8 cellular contexts compared by ENCODE assay signal in the genomic region with DNA sequence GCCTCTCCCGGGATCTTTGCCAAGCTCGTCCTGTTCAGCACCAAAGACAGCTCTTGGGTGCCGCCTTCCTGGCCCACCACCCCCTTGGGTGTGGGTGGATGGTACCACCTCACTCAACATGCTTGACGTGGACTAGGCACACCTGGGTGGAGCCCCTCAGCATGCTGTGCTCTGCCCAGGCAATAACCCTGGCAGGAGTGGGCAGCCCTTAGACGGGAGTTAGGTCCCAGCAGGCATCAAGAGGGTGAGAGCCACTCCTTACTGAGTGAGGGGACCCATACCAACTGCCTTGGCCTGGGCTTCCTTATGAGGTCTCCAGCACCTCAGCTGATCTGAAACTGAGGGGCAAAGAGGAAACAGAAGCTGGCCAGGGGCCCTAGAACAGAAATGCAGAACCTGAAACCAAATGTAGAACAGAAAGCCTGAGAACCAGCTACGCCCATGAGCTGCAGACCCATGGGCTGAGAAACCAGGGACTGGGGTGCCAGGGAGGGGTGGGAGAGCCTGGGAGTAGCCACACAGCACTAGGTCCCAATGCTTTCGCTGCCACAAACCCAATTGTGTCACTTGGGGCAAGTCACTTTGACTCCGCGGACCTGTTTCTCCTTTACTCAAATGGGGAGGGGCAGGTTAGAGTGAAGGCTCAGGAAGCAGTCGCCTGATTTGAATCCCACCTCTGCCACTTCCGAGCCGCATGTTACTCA. TPM values are rescaled to one million over a fixed set of nuclear protein-coding genes. Genes with fewer than 3 reads are reported as not detected.
DNase-seq lines count a peak whose midpoint lies in the region; ATAC-seq and TF ChIP-seq lines count a peak whose summit lies in the region.

No MANE protein-coding gene starts in this region.

- H3K4me3 ChIP-seq in coronary artery: peak overlapping the region; percentile 56

- no peaks in the 10 kb centered on the region for H3K27me3 Mint-ChIP-seq in activated CD4-positive, alpha-beta T cell treated with anti-CD3 and anti-CD28 coated beads for 36 hours

- H3K27ac Mint-ChIP-seq in activated CD4-positive, alpha-beta T cell treated with anti-CD3 and anti-CD28 coated beads for 36 hours: no peak overlapping the region

- ATAC-seq in GM18502 (IDR thresholded peaks at IDR 0.05; ENCODE audit: poor library complexity, unreplicated experiment) (peak; percentile 53), HG03354 (IDR thresholded peaks at IDR 0.05; ENCODE audit: poor library complexity, severe bottlenecking, unreplicated experiment) (peak; percentile 37), HG03095 (IDR thresholded peaks at IDR 0.05; ENCODE audit: unreplicated experiment) (no peak)
- no peak for ATAC-seq in activated CD4-positive, CD25-positive, alpha-beta regulatory T cell treated with anti-CD3 and anti-CD28 coated beads, Interleukin-2, amount 50 U/mL, for 24 hours
- ATAC-seq in activated CD4-positive, alpha-beta T cell treated with anti-CD3 and anti-CD28 coated beads for 36 hours: no peak

- peak overlapping the region in 1 of 2 donors; percentile 71 for H3K27ac ChIP-seq in coronary artery

- H3K9me3 Mint-ChIP-seq in activated CD4-positive, alpha-beta T cell treated with anti-CD3 and anti-CD28 coated beads for 36 hours (ENCODE audit: low read depth): no peaks in the 10 kb centered on the region

- intact Hi-C loops in activated CD4-positive, alpha-beta T cell treated with anti-CD3 and anti-CD28 coated beads for 36 hours (cut with DNase I, micrococcal nuclease): no loop called here

- TF ChIP-seq CTCF in coronary artery (IDR thresholded peaks at IDR 0.05): no peak

- no peaks in the 10 kb centered on the region for H3K36me3 Mint-ChIP-seq in activated CD4-positive, alpha-beta T cell treated with anti-CD3 and anti-CD28 coated beads for 36 hours (ENCODE audit: low read depth)

- DNase-seq in coronary artery (ENCODE audit: low spot score) (no peak), pons (ENCODE audit: low spot score) (peak; percentile 74), DMS79 (lab: John Stamatoyannopoulos, UW) (no peak)
- no peak for DNase-seq in activated CD4-positive, alpha-beta T cell treated with anti-CD3 and anti-CD28 coated beads for 36 hours

- CTCF ChIA-PET in activated CD4-positive, alpha-beta T cell treated with anti-CD3 and anti-CD28 coated beads for 36 hours (lab: Charles Lee): interaction anchor here (0.6 to 2.1 kb wide), 6 partner anchors 8 to 291 kb away, joined by 3 to 17 read pairs (median 4); no protein-coding TSS in a partner anchor

- peaks cover 12% of the 10 kb centered on the region for H3K4me1 Mint-ChIP-seq in activated CD4-positive, alpha-beta T cell treated with anti-CD3 and anti-CD28 coated beads for 36 hours

- no peak overlapping the region for H3K4me3 Mint-ChIP-seq in activated CD4-positive, alpha-beta T cell treated with anti-CD3 and anti-CD28 coated beads for 36 hours

- POLR2A ChIA-PET in activated CD4-positive, alpha-beta T cell treated with anti-CD3 and anti-CD28 coated beads for 36 hours (lab: Charles Lee): interaction anchor here (0.6 kb wide), 2 partner anchors 22 to 113 kb away, joined by 3 read pairs; no protein-coding TSS in a partner anchor

RNA-seq across cellular contexts. Expression of a gene that starts 2.0 kb away (rescaled TPM):
- total RNA-seq in activated CD4-positive, alpha-beta T cell treated with anti-CD3 and anti-CD28 coated beads for 36 hours: under 1 TPM; 0.50 to 0.63 TPM

RNA-seq across cellular contexts. Expression of a gene that starts 21.5 kb away (rescaled TPM):
- total RNA-seq in activated CD4-positive, alpha-beta T cell treated with anti-CD3 and anti-CD28 coated beads for 36 hours: 10 to 100 TPM; 72.9 to 92.9 TPM

RNA-seq across cellular contexts. Expression of a gene that starts 53.0 kb away (rescaled TPM):
- total RNA-seq in activated CD4-positive, alpha-beta T cell treated with anti-CD3 and anti-CD28 coated beads for 36 hours: 1 to 10 TPM in 1 of 2 experiments, under 1 TPM in 1; 0.96 to 1.9 TPM

Comparison
In these comparisons a context has a peak if more than half of its experiments do, and no peak if none do; other contexts are left out.
1. ATAC-seq: peak in GM18502 (single experiment) and HG03354 (single experiment); none in HG03095 (single experiment), activated CD4-positive, CD25-positive, alpha-beta regulatory T cell treated with anti-CD3 and anti-CD28 coated beads, Interleukin-2, amount 50 U/mL, for 24 hours (0 of 2) and activated CD4-positive, alpha-beta T cell treated with anti-CD3 and anti-CD28 coated beads for 36 hours (single experiment).